Comparison of ENCODE assay signal across 28 cellular contexts in genomic region chr7:91827169-91827568, GRCh38.
"Had no signal": no experiment of that assay in that cellular context is flagged by ENCODE, and none has a peak within 500 bp of the region (broad histone marks: within the 10 kb centered on the region; RNA-seq: fewer than 3 reads in every experiment).

No MANE protein-coding gene starts in this region.

- H3K4me3 Mint-ChIP-seq: natural killer cell; nephron; neural progenitor cell; stimulated activated effector memory CD8-positive, alpha-beta T cell treated with anti-CD3 and anti-CD28 coated beads, Interleukin-12 subunit alpha, Interleukin-12 subunit beta, amount 100 ng/mL, for 72 hours; stimulated activated naive B cell treated with anti-CD40 and anti-IgM and Interleukin-4, amounts not matched to agents 10 μg/mL and 1 μg/mL and 100 μg/mL, for 72 hours; stimulated activated naive CD8-positive, alpha-beta T cell treated with anti-CD3 and anti-CD28 coated beads, Interleukin-15, Interleukin-2, amounts not matched to agents 100 ng/mL and 50 ng/mL, for 24 hours had no signal

- H3K36me3 ChIP-seq: neural progenitor cell, ovary, right lobe of liver, sigmoid colon, stomach, thoracic aorta, thyroid gland, upper lobe of left lung, uterus had no signal

- H3K27ac Mint-ChIP-seq: natural killer cell; nephron; neural progenitor cell; progenitor cell of endocrine pancreas; stimulated activated effector memory CD8-positive, alpha-beta T cell treated with anti-CD3 and anti-CD28 coated beads, Interleukin-12 subunit alpha, Interleukin-12 subunit beta, amount 100 ng/mL, for 72 hours; stimulated activated naive B cell treated with anti-CD40 and anti-IgM and Interleukin-4, amounts not matched to agents 10 μg/mL and 1 μg/mL and 100 μg/mL, for 72 hours; stimulated activated naive CD8-positive, alpha-beta T cell treated with anti-CD3 and anti-CD28 coated beads, Interleukin-15, Interleukin-2, amounts not matched to agents 100 ng/mL and 50 ng/mL, for 24 hours had no signal

- H3K4me1 ChIP-seq: neural progenitor cell, parathyroid adenoma, psoas muscle, right lobe of liver, sigmoid colon, thyroid gland, tibial nerve, uterus had no signal

- H3K4me1 Mint-ChIP-seq: natural killer cell; nephron; stimulated activated effector memory CD8-positive, alpha-beta T cell treated with anti-CD3 and anti-CD28 coated beads, Interleukin-12 subunit alpha, Interleukin-12 subunit beta, amount 100 ng/mL, for 72 hours had no signal

- H3K9me3 ChIP-seq: ovary, right lobe of liver, sigmoid colon, stomach, thoracic aorta, thyroid gland, tibial nerve, upper lobe of left lung had no signal

- ATAC-seq: natural killer cell; psoas muscle; right cardiac atrium; right lobe of liver; stimulated activated effector memory CD8-positive, alpha-beta T cell treated with anti-CD3 and anti-CD28 coated beads, Interleukin-12 subunit alpha, Interleukin-12 subunit beta, amount 100 ng/mL, for 72 hours; stimulated activated naive B cell treated with anti-CD40 and anti-IgM and Interleukin-4, amounts not matched to agents 10 μg/mL and 1 μg/mL and 100 μg/mL, for 72 hours had no signal

- H3K27me3 Mint-ChIP-seq: progenitor cell of endocrine pancreas; stimulated activated naive B cell treated with anti-CD40 and anti-IgM and Interleukin-4, amounts not matched to agents 10 μg/mL and 1 μg/mL and 100 μg/mL, for 72 hours; stimulated activated naive CD8-positive, alpha-beta T cell treated with anti-CD3 and anti-CD28 coated beads, Interleukin-15, Interleukin-2, amounts not matched to agents 100 ng/mL and 50 ng/mL, for 24 hours had no signal

- H3K4me3 ChIP-seq: neural progenitor cell, ovary, psoas muscle, right lobe of liver, sigmoid colon, stomach, thoracic aorta, thyroid gland, tibial nerve, upper lobe of left lung, uterus had no signal

- DNase-seq: natural killer cell; occipital lobe; ovary; posterior cingulate gyrus; psoas muscle; right cardiac atrium; right lobe of liver; sigmoid colon; small intestine; stimulated activated CD4-positive, alpha-beta T cell treated with anti-CD3 and anti-CD28 coated beads, Interleukin-15, amount 100 ng/mL, for 24 hours; stimulated activated CD4-positive, alpha-beta T cell treated with anti-CD3 and anti-CD28 coated beads, Interleukin-2, amount 100 ng/mL, for 24 hours; stimulated activated CD4-positive, alpha-beta T cell treated with anti-CD3 and anti-CD28 coated beads, Interleukin-2, amount 100 ng/mL, for 48 hours; stimulated activated CD4-positive, alpha-beta T cell treated with anti-CD3 and anti-CD28 coated beads, Interleukin-4, amount 100 ng/mL, for 24 hours; stimulated activated naive B cell treated with anti-CD40 and anti-IgM and Interleukin-4, amounts not matched to agents 10 μg/mL and 1 μg/mL and 100 μg/mL, for 72 hours; stimulated activated naive CD4-positive, alpha-beta T cell treated with Interleukin-2 at 50 U/mL for 16 hours; stomach; thyroid gland; trophoblast cell; upper lobe of left lung; uterus had no signal

- H3K36me3 Mint-ChIP-seq: stimulated activated effector memory CD8-positive, alpha-beta T cell treated with anti-CD3 and anti-CD28 coated beads, Interleukin-12 subunit alpha, Interleukin-12 subunit beta, amount 100 ng/mL, for 72 hours had no signal

- H3K9me3 Mint-ChIP-seq: neural progenitor cell had no signal

- H3K27me3 ChIP-seq: neural progenitor cell, ovary, right lobe of liver, sigmoid colon, stomach, thyroid gland, tibial nerve, upper lobe of left lung, uterus had no signal

- H3K27ac ChIP-seq: neural progenitor cell, ovary, parathyroid adenoma, psoas muscle, right lobe of liver, sigmoid colon, stomach, thoracic aorta, thyroid gland, tibial nerve, uterus had no signal
